Comparison of ENCODE assay signal across 8 cellular contexts in genomic region chr12:100138048-100138907, GRCh38. TPM values are rescaled to one million over a fixed set of nuclear protein-coding genes. Genes with fewer than 3 reads are reported as not detected.
DNase-seq lines count a peak whose midpoint lies in the region; ATAC-seq and TF ChIP-seq lines count a peak whose summit lies in the region.

No MANE protein-coding gene starts in this region.

- H3K9ac ChIP-seq in adipocyte (ENCODE audit: low read length) = no peak overlapping the region

- POLR2A ChIA-PET in CD8-positive, alpha-beta T cell (lab: Charles Lee) = interaction anchor here (2.1 kb wide), 1 partner anchor 62 kb away, joined by 7 read pairs; the partner anchor contains the start of gene ACTR6

- CTCF ChIA-PET in CD8-positive, alpha-beta T cell (lab: Charles Lee) = interaction anchor here (1.0 to 2.6 kb wide), 3 partner anchors 17 to 27 kb away, joined by 4 to 11 read pairs (median 4); no protein-coding TSS in a partner anchor

- peak overlapping the region; percentile 53 to 83 (median 70) for H3K4me3 Mint-ChIP-seq in naive B cell
- H3K4me3 Mint-ChIP-seq in CD8-positive, alpha-beta T cell = no peak overlapping the region

- H3K4me1 ChIP-seq in adipocyte (ENCODE audit: control insufficient read depth, insufficient read depth, low read length) = peaks cover 38% of the 10 kb centered on the region
- H3K4me1 ChIP-seq in CD8-positive, alpha-beta T cell (ENCODE audit: insufficient read depth, low read length) = peaks cover 6% of the 10 kb centered on the region
- H3K4me1 ChIP-seq in mucosa of descending colon (ENCODE audit: low read depth) = peaks cover 10% of the 10 kb centered on the region

- H3K27me3 Mint-ChIP-seq in naive B cell = no peaks in the 10 kb centered on the region
- no peaks in the 10 kb centered on the region for H3K27me3 Mint-ChIP-seq in CD8-positive, alpha-beta T cell (ENCODE audit: low read depth)

- intact Hi-C loops in CD8-positive, alpha-beta T cell (cut with DNase I, micrococcal nuclease) = loop anchor here in 1 of 2 experiments (5.0 kb wide), 1 partner anchor 1139 kb away; no protein-coding TSS in a partner anchor
- intact Hi-C loops in mucosa of descending colon (cut with DNase I, micrococcal nuclease) = no loop called here

- H3K4me1 Mint-ChIP-seq in naive B cell = peaks cover 50 to 55% (median 52%) of the 10 kb centered on the region in 3 donors
- H3K4me1 Mint-ChIP-seq in CD8-positive, alpha-beta T cell (ENCODE audit: low read depth) = peaks cover 54% of the 10 kb centered on the region

- ATAC-seq in naive B cell (ENCODE audit: low read depth in 2 of 2) (peak; percentile 2 to 3), mucosa of descending colon (no peak)
- no peak for ATAC-seq in CD8-positive, alpha-beta T cell

- DNase-seq in SKM-1 treated with dmso at 0.1 percent for 144 hours (lab: John Stamatoyannopoulos, UW; ENCODE audit: unreplicated experiment) (peak; percentile 30), SKM-1 (lab: John Stamatoyannopoulos, UW; ENCODE audit: unreplicated experiment) (no peak), HPDE6-E6E7 (ENCODE audit: extremely low spot score) (peak; percentile 13), adipocyte (ENCODE audit: low read depth) (peak; percentile 45), naive B cell (peak; percentile 18), DMS153 (lab: John Stamatoyannopoulos, UW) (no peak), mucosa of descending colon (no peak)
- no peak for DNase-seq in CD8-positive, alpha-beta T cell

- H3K9me3 Mint-ChIP-seq in naive B cell = peaks cover 0 to 2% (median 0%) of the 10 kb centered on the region in 7 donors
- H3K9me3 Mint-ChIP-seq in CD8-positive, alpha-beta T cell = no peaks in the 10 kb centered on the region

- H3K36me3 ChIP-seq in adipocyte (ENCODE audit: control insufficient read depth, insufficient read depth, low read length, severe bottlenecking) (no peaks in the 10 kb centered on the region), mucosa of descending colon (ENCODE audit: low read depth) (no peaks in the 10 kb centered on the region)
- H3K36me3 ChIP-seq in CD8-positive, alpha-beta T cell (ENCODE audit: insufficient read depth, low read length) = no peaks in the 10 kb centered on the region

- H3K27me3 ChIP-seq in adipocyte (replicated peaks; ENCODE audit: control insufficient read depth, insufficient read depth, low read length) = no peaks in the 10 kb centered on the region
- H3K27me3 ChIP-seq in CD8-positive, alpha-beta T cell (ENCODE audit: insufficient read depth, low read length) = no peaks in the 10 kb centered on the region

- no peak for TF ChIP-seq CTCF in CD8-positive, alpha-beta T cell (IDR thresholded peaks at IDR 0.05)
- TF ChIP-seq CTCF in mucosa of descending colon (IDR thresholded peaks at IDR 0.05) = no peak

- H3K36me3 Mint-ChIP-seq in naive B cell = no peaks in the 10 kb centered on the region
- H3K36me3 Mint-ChIP-seq in CD8-positive, alpha-beta T cell = peaks cover 6% of the 10 kb centered on the region

- H3K9me3 ChIP-seq in adipocyte (ENCODE audit: control insufficient read depth, low read length) (no peaks in the 10 kb centered on the region), mucosa of descending colon (no peaks in the 10 kb centered on the region)
- H3K9me3 ChIP-seq in CD8-positive, alpha-beta T cell (ENCODE audit: low read length) = no peaks in the 10 kb centered on the region

- H3K27ac Mint-ChIP-seq in naive B cell = peak overlapping the region in 5 of 6 donors; percentile 21 to 83 (median 76)
- H3K27ac Mint-ChIP-seq in CD8-positive, alpha-beta T cell = no peak overlapping the region

- H3K4me3 ChIP-seq in adipocyte (ENCODE audit: low read length) (peak overlapping the region; percentile 0), mucosa of descending colon (no peak overlapping the region)
- H3K4me3 ChIP-seq in CD8-positive, alpha-beta T cell (ENCODE audit: low read depth, low read length) = no peak overlapping the region

- H3K27ac ChIP-seq in CD8-positive, alpha-beta T cell (ENCODE audit: low read depth, low read length) = no peak overlapping the region

RNA-seq across cellular contexts. Expression of gene BLTP3B, which starts 4.4 kb away (rescaled TPM):
- polyA plus RNA-seq in naive B cell (ENCODE audit: low read depth in 6 of 6) = 10 to 100 TPM; 19.9 to 34.6 (median 25.0) TPM
- 10 to 100 TPM; 29.4 to 37.8 TPM for total RNA-seq in CD8-positive, alpha-beta T cell
- 10 to 100 TPM; 20.6 to 29.7 (median 25.0) TPM for total RNA-seq in mucosa of descending colon

Comparison
In these comparisons a context has a peak if more than half of its experiments do, and no peak if none do; other contexts are left out.
1. DNase-seq: peak in SKM-1 treated with dmso at 0.1 percent for 144 hours (single experiment), HPDE6-E6E7 (single experiment), adipocyte (single experiment) and naive B cell (single experiment); none in SKM-1 (single experiment), CD8-positive, alpha-beta T cell (0 of 7), DMS153 (single experiment) and mucosa of descending colon (0 of 3).
2. ATAC-seq: peak in naive B cell (2 of 2); none in CD8-positive, alpha-beta T cell (single experiment) and mucosa of descending colon (single experiment).